3 cellular contexts compared by ENCODE assay signal in genomic region chr9:92573612-92574011, GRCh38. TPM values are rescaled to one million over a fixed set of nuclear protein-coding genes. Genes with fewer than 3 reads are reported as not detected.
"Had no signal": no experiment of that assay in that cellular context is flagged by ENCODE, and none has a peak within 500 bp of the region (broad histone marks: within the 10 kb centered on the region; RNA-seq: fewer than 3 reads in every experiment).

No MANE protein-coding gene starts in this region.

RNA-seq across cellular contexts. Expression of gene ECM2, which starts 37.8 kb away (rescaled TPM):
- total RNA-seq: HT-29, K562 had no signal
- polyA plus RNA-seq: IgD-negative memory B cell had no signal
